ENCODE assay signal across 1 cellular context in the genomic region with DNA sequence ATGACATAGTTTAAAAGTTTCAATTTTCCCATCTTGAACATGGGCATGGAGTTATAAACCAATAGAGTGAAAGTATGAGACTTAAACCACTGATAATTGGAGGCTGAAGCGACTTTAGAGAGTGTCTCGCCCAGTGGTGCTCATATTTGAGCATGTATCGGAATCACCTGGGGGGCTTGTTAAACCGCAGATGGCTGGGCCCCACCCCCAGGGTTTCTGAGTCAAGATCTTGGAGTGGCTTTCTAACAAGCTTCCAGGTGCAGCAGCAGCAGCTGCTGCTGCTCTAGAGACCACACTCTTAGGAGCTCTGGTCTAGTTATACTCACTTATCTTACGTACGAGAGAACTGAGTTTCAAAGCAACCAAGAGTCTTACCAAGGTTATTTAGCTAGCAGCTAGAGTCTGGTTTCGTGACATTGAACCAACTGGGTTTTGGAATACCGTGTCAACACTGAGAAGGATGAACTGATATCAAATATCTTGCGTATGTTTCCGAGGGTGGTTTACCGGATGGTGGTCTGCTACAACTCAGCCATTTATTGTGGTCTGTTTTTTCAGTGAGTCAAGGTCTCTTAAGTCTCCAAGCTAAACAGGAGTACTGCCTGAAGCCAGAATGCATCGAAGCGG.
TF ChIP-seq lines count a peak whose summit lies in the region.

No MANE protein-coding gene starts in this region.

TF ChIP-seq in SK-N-SH, 30 proteins besides CTCF, POLR2A, EP300 and RAD21 (continued from another document):
- TF ChIP-seq, protein P1, sequence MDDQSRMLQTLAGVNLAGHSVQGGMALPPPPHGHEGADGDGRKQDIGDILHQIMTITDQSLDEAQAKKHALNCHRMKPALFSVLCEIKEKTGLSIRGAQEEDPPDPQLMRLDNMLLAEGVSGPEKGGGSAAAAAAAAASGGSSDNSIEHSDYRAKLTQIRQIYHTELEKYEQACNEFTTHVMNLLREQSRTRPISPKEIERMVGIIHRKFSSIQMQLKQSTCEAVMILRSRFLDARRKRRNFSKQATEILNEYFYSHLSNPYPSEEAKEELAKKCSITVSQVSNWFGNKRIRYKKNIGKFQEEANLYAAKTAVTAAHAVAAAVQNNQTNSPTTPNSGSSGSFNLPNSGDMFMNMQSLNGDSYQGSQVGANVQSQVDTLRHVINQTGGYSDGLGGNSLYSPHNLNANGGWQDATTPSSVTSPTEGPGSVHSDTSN (IDR thresholded peaks at IDR 0.05): no peak
- no peak for TF ChIP-seq GATA2 (CRISPR knock-in tag; IDR thresholded peaks at IDR 0.05)
- TF ChIP-seq MEF2A (IDR thresholded peaks at IDR 0.05; ENCODE audit: borderline replicate concordance, low read depth): no peak
- TF ChIP-seq, protein P2, sequence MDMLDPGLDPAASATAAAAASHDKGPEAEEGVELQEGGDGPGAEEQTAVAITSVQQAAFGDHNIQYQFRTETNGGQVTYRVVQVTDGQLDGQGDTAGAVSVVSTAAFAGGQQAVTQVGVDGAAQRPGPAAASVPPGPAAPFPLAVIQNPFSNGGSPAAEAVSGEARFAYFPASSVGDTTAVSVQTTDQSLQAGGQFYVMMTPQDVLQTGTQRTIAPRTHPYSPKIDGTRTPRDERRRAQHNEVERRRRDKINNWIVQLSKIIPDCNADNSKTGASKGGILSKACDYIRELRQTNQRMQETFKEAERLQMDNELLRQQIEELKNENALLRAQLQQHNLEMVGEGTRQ (IDR thresholded peaks at IDR 0.05; ENCODE audit: borderline replicate concordance, low read depth, low read length): no peak
- TF ChIP-seq GABPA (IDR thresholded peaks at IDR 0.05; ENCODE audit: low read depth): no peak
- TF ChIP-seq, protein P3, sequence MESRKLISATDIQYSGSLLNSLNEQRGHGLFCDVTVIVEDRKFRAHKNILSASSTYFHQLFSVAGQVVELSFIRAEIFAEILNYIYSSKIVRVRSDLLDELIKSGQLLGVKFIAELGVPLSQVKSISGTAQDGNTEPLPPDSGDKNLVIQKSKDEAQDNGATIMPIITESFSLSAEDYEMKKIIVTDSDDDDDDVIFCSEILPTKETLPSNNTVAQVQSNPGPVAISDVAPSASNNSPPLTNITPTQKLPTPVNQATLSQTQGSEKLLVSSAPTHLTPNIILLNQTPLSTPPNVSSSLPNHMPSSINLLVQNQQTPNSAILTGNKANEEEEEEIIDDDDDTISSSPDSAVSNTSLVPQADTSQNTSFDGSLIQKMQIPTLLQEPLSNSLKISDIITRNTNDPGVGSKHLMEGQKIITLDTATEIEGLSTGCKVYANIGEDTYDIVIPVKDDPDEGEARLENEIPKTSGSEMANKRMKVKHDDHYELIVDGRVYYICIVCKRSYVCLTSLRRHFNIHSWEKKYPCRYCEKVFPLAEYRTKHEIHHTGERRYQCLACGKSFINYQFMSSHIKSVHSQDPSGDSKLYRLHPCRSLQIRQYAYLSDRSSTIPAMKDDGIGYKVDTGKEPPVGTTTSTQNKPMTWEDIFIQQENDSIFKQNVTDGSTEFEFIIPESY (IDR thresholded peaks at IDR 0.05; ENCODE audit: borderline replicate concordance, low read depth): no peak
- TF ChIP-seq, protein P4, sequence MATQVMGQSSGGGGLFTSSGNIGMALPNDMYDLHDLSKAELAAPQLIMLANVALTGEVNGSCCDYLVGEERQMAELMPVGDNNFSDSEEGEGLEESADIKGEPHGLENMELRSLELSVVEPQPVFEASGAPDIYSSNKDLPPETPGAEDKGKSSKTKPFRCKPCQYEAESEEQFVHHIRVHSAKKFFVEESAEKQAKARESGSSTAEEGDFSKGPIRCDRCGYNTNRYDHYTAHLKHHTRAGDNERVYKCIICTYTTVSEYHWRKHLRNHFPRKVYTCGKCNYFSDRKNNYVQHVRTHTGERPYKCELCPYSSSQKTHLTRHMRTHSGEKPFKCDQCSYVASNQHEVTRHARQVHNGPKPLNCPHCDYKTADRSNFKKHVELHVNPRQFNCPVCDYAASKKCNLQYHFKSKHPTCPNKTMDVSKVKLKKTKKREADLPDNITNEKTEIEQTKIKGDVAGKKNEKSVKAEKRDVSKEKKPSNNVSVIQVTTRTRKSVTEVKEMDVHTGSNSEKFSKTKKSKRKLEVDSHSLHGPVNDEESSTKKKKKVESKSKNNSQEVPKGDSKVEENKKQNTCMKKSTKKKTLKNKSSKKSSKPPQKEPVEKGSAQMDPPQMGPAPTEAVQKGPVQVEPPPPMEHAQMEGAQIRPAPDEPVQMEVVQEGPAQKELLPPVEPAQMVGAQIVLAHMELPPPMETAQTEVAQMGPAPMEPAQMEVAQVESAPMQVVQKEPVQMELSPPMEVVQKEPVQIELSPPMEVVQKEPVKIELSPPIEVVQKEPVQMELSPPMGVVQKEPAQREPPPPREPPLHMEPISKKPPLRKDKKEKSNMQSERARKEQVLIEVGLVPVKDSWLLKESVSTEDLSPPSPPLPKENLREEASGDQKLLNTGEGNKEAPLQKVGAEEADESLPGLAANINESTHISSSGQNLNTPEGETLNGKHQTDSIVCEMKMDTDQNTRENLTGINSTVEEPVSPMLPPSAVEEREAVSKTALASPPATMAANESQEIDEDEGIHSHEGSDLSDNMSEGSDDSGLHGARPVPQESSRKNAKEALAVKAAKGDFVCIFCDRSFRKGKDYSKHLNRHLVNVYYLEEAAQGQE (IDR thresholded peaks at IDR 0.05; ENCODE audit: low read depth, low read length): no peak
- no peak for TF ChIP-seq ELF1 (IDR thresholded peaks at IDR 0.05)
- no peak for TF ChIP-seq TCF12 (IDR thresholded peaks at IDR 0.05)
- TF ChIP-seq, protein P5, sequence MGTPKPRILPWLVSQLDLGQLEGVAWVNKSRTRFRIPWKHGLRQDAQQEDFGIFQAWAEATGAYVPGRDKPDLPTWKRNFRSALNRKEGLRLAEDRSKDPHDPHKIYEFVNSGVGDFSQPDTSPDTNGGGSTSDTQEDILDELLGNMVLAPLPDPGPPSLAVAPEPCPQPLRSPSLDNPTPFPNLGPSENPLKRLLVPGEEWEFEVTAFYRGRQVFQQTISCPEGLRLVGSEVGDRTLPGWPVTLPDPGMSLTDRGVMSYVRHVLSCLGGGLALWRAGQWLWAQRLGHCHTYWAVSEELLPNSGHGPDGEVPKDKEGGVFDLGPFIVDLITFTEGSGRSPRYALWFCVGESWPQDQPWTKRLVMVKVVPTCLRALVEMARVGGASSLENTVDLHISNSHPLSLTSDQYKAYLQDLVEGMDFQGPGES (IDR thresholded peaks at IDR 0.05; ENCODE audit: low read depth, low read length): no peak
- TF ChIP-seq, protein P6, sequence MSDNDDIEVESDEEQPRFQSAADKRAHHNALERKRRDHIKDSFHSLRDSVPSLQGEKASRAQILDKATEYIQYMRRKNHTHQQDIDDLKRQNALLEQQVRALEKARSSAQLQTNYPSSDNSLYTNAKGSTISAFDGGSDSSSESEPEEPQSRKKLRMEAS (IDR thresholded peaks at IDR 0.05; ENCODE audit: low read depth): no peak
- no peak for TF ChIP-seq RCOR1 (IDR thresholded peaks at IDR 0.05; ENCODE audit: low read length)
- TF ChIP-seq TEAD4 (IDR thresholded peaks at IDR 0.05; ENCODE audit: borderline replicate concordance, insufficient read depth): no peak
- TF ChIP-seq NFIC (IDR thresholded peaks at IDR 0.05; ENCODE audit: borderline replicate concordance): no peak
- TF ChIP-seq JUND (IDR thresholded peaks at IDR 0.05): no peak
- TF ChIP-seq, protein P7, sequence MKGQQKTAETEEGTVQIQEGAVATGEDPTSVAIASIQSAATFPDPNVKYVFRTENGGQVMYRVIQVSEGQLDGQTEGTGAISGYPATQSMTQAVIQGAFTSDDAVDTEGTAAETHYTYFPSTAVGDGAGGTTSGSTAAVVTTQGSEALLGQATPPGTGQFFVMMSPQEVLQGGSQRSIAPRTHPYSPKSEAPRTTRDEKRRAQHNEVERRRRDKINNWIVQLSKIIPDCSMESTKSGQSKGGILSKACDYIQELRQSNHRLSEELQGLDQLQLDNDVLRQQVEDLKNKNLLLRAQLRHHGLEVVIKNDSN (IDR thresholded peaks at IDR 0.05; ENCODE audit: borderline replicate concordance, low read depth): no peak
- no peak for TF ChIP-seq EZH2phosphoT487 (IDR thresholded peaks at IDR 0.05; ENCODE audit: borderline replicate concordance, low read depth)
- no peak for TF ChIP-seq RFX5 (IDR thresholded peaks at IDR 0.05; ENCODE audit: low read length)
TF ChIP-seq in SK-N-SH: peak in this region for 0.
